Comparison of ENCODE assay signal across 9 cellular contexts in the genomic region with DNA sequence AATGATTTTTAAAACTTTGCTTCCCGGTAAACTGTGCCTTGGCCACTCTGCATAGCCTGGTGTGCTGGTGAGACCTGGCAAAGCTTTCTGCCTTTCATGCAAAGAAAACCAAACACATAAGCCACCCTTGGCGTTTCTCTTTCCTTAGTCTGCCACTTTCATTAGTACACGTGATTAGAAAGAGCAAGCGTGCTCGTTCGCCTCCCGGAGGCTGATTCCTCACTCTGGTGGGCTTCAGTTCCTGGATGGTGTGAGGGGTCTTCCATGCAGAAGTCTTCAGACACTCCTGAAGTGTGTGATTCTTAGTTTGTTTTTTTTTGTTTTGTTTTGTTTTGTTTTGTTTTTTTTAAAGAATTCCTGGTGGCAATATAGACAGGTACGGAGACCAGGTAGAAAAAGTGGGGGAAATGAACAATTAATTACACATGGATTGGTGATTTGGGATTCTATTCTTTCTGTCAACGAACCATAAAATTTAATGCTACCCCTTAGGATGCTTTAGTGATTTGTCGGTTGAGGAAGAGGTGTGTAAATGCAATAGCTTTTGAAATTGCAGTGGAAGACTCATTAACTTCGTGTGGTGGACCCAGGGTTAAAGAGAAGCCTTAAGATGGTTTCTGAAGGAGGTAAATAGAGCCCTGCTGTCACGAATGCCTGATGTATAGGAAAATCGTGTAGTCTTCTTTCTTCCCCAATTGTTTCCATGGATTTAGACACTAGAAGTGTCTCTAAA.
DNase-seq lines count a peak whose midpoint lies in the region; ATAC-seq lines count a peak whose summit lies in the region.
"Had no signal": no experiment of that assay in that cellular context is flagged by ENCODE, and none has a peak within 500 bp of the region (broad histone marks: within the 10 kb centered on the region; RNA-seq: fewer than 3 reads in every experiment).

No MANE protein-coding gene starts in this region.

- no peaks in the 10 kb centered on the region for H3K27me3 Mint-ChIP-seq in central memory CD8-positive, alpha-beta T cell

- no peaks in the 10 kb centered on the region for H3K9me3 Mint-ChIP-seq in central memory CD8-positive, alpha-beta T cell

- H3K9me3 ChIP-seq in muscle layer of colon (ENCODE audit: low read length) = no peaks in the 10 kb centered on the region

- no peaks in the 10 kb centered on the region for H3K27me3 ChIP-seq in muscle layer of colon (ENCODE audit: control insufficient read depth in 1 of 2, insufficient read depth in 2 of 2, low read length in 2 of 2)

- peak; percentile 62 for DNase-seq in activated CD8-positive, alpha-beta memory T cell treated with anti-CD3 and anti-CD28 coated beads for 24 hours
- DNase-seq in activated CD8-positive, alpha-beta memory T cell treated with anti-CD3 and anti-CD28 coated beads, Interleukin-2, amount 50 U/mL, for 4 hours = no peak
- DNase-seq in NCI-H748 (lab: John Stamatoyannopoulos, UW; ENCODE audit: unreplicated experiment) (peak; percentile 49), DMS114 treated with DMSO at 0.1 percent for 48 hours (lab: John Stamatoyannopoulos, UW; ENCODE audit: unreplicated experiment) (no peak), NCI-H1694 treated with DMSO at 0.1 percent for 48 hours (lab: John Stamatoyannopoulos, UW) (no peak)
- DNase-seq in central memory CD8-positive, alpha-beta T cell (ENCODE audit: low spot score in 2 of 2) = no peak
- DNase-seq in effector CD4-positive, alpha-beta T cell = no peak

- peak overlapping the region; percentile 38 for H3K9ac ChIP-seq in muscle layer of colon (ENCODE audit: low read length)

- H3K4me1 ChIP-seq in muscle layer of colon (ENCODE audit: insufficient read depth, low read length) = peaks cover 31% of the 10 kb centered on the region

- H3K4me3 Mint-ChIP-seq in central memory CD8-positive, alpha-beta T cell = peak overlapping the region; percentile 83

- H3K36me3 Mint-ChIP-seq in central memory CD8-positive, alpha-beta T cell (ENCODE audit: insufficient read depth) = peaks cover 3% of the 10 kb centered on the region

- H3K27ac ChIP-seq in muscle layer of colon (ENCODE audit: low read depth, low read length) = no peak overlapping the region
- H3K27ac ChIP-seq: epithelial cell of prostate had no signal

- no peaks in the 10 kb centered on the region for H3K36me3 ChIP-seq in muscle layer of colon (ENCODE audit: insufficient read depth, low read length)

- peak overlapping the region in 1 of 2 donors; percentile 87 for H3K4me3 ChIP-seq in muscle layer of colon (ENCODE audit: low read depth in 1 of 2, low read length in 2 of 2)

- H3K27ac Mint-ChIP-seq in central memory CD8-positive, alpha-beta T cell (ENCODE audit: low read depth) = no peak overlapping the region

- no peak for ATAC-seq in central memory CD8-positive, alpha-beta T cell (replicated peaks; ENCODE audit: extremely low read depth, poor library complexity, severe bottlenecking)

- peaks cover 50% of the 10 kb centered on the region for H3K4me1 Mint-ChIP-seq in central memory CD8-positive, alpha-beta T cell

Comparison
In these comparisons a context has a peak if more than half of its experiments do, and no peak if none do; other contexts are left out.
1. DNase-seq: peak in activated CD8-positive, alpha-beta memory T cell treated with anti-CD3 and anti-CD28 coated beads for 24 hours (single experiment) and NCI-H748 (single experiment); none in activated CD8-positive, alpha-beta memory T cell treated with anti-CD3 and anti-CD28 coated beads, Interleukin-2, amount 50 U/mL, for 4 hours (single experiment), central memory CD8-positive, alpha-beta T cell (0 of 2), DMS114 treated with DMSO at 0.1 percent for 48 hours (single experiment), NCI-H1694 treated with DMSO at 0.1 percent for 48 hours (single experiment) and effector CD4-positive, alpha-beta T cell (single experiment).